24 cellular contexts compared by ENCODE assay signal in the genomic region with DNA sequence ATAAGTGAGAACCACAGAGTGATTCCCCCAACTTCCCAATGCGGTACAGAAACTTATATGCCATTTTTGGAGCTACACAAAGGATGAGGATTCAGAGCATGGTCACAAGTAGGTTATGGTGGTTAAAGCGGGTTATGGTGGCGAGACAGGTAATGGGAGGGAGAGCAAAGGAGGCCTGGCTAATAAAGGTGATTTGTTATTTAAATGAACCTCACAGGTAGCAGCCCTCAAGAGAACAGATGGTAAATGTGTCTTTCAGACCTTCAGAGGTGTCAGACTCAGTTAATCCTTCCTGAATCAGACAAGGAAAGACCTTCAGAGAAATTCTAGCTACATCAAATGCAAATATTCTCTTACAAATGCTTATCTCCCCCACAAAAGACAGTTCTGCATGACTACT.
DNase-seq lines count a peak whose midpoint lies in the region; ATAC-seq, FAIRE-seq and TF ChIP-seq lines count a peak whose summit lies in the region.
"Had no signal": no experiment of that assay in that cellular context is flagged by ENCODE, and none has a peak within 500 bp of the region (broad histone marks: within the 10 kb centered on the region; RNA-seq: fewer than 3 reads in every experiment).

No MANE protein-coding gene starts in this region.

- H3K27ac ChIP-seq in iPS-18a (ENCODE audit: low read length) (peak overlapping the region; percentile 87), neuronal stem cell (replicated peaks; ENCODE audit: low read length) (no peak overlapping the region)
- H3K27ac ChIP-seq: C4-2B, GM23248, SJSA1 had no signal

- no peak overlapping the region for H2AK5ac ChIP-seq in neuronal stem cell (ENCODE audit: low read depth, low read length)

- no peak overlapping the region for H2BK5ac ChIP-seq in neuronal stem cell (ENCODE audit: low read length)

- no peak overlapping the region for H2BK120ac ChIP-seq in neuronal stem cell (ENCODE audit: low read depth, low read length)

- ATAC-seq in WTC11: peak; percentile 85
- ATAC-seq in activated CD8-positive, alpha-beta T cell treated with anti-CD3 and anti-CD28 coated beads, Interleukin-2, amount 10 ng/mL, durations not matched to agents 7 days and 5 days: no peak

- no peak overlapping the region for H4K8ac ChIP-seq in neuronal stem cell (ENCODE audit: low read depth, low read length)

- no peak overlapping the region for H3K4me3 ChIP-seq in H7 (ENCODE audit: insufficient read depth, low read depth, low read length)
- H3K4me3 ChIP-seq in iPS-18a (ENCODE audit: low read length): peak overlapping the region; percentile 32
- no peak overlapping the region for H3K4me3 ChIP-seq in neuronal stem cell (ENCODE audit: low read length in 2 of 2)
- H3K4me3 ChIP-seq: GM23248, SJSA1 had no signal

- no peak overlapping the region for H3K4me2 ChIP-seq in neuronal stem cell (ENCODE audit: insufficient read depth, low read length, poor library complexity, severe bottlenecking)

- H3K79me1 ChIP-seq in neuronal stem cell (ENCODE audit: low read depth, low read length): no peaks in the 10 kb centered on the region

- no peak overlapping the region for H3K14ac ChIP-seq in neuronal stem cell (ENCODE audit: low read length)

- POLR2A ChIA-PET in WTC11 (lab: Charles Lee): no interaction called here
- POLR2A ChIA-PET in activated CD8-positive, alpha-beta T cell treated with anti-CD3 and anti-CD28 coated beads, Interleukin-2, amount 10 ng/mL, durations not matched to agents 7 days and 5 days (lab: Charles Lee): no interaction called here

- no peaks in the 10 kb centered on the region for H3K27me3 ChIP-seq in H7 (ENCODE audit: control insufficient read depth, insufficient read depth, low read length)
- H3K27me3 ChIP-seq in iPS-18a (ENCODE audit: control insufficient read depth, insufficient read depth, low read length): no peaks in the 10 kb centered on the region
- H3K27me3 ChIP-seq in neuronal stem cell (ENCODE audit: control insufficient read depth in 3 of 3, insufficient read depth in 3 of 3, low read depth in 1 of 3, low read length in 3 of 3): no peaks in the 10 kb centered on the region
- H3K27me3 ChIP-seq: SJSA1 had no signal

- H3K9me3 ChIP-seq in iPS-18a (ENCODE audit: control insufficient read depth, low read depth, low read length): peaks cover 6% of the 10 kb centered on the region
- peaks cover 0 to 4% of the 10 kb centered on the region in 2 donors for H3K9me3 ChIP-seq in neuronal stem cell (replicated peaks in 1 of 2; ENCODE audit: control insufficient read depth in 2 of 2, insufficient read depth in 1 of 2, low read depth in 1 of 2, low read length in 2 of 2)
- H3K9me3 ChIP-seq: SJSA1 had no signal

- peaks cover 62% of the 10 kb centered on the region for H3K4me1 Mint-ChIP-seq in WTC11
- H3K4me1 Mint-ChIP-seq in activated CD8-positive, alpha-beta T cell treated with anti-CD3 and anti-CD28 coated beads, Interleukin-2, amount 10 ng/mL, durations not matched to agents 7 days and 5 days (ENCODE audit: low read depth): no peaks in the 10 kb centered on the region
- H3K4me1 Mint-ChIP-seq: CD8-positive, alpha-beta memory T cell had no signal

- no peak overlapping the region for H2BK12ac ChIP-seq in neuronal stem cell (ENCODE audit: low read length)

- CTCF ChIA-PET in WTC11 (lab: Charles Lee): interaction anchor here (1.0 kb wide), 2 partner anchors 11 to 245 kb away, joined by 4 to 5 read pairs; no protein-coding TSS in a partner anchor
- CTCF ChIA-PET in activated CD8-positive, alpha-beta T cell treated with anti-CD3 and anti-CD28 coated beads, Interleukin-2, amount 10 ng/mL, durations not matched to agents 7 days and 5 days (lab: Charles Lee): no interaction called here

- H2BK15ac ChIP-seq in neuronal stem cell (ENCODE audit: low read length): no peak overlapping the region

- H3K27ac Mint-ChIP-seq in WTC11: peak overlapping the region; percentile 94
- no peak overlapping the region for H3K27ac Mint-ChIP-seq in activated CD8-positive, alpha-beta T cell treated with anti-CD3 and anti-CD28 coated beads, Interleukin-2, amount 10 ng/mL, durations not matched to agents 7 days and 5 days
- H3K27ac Mint-ChIP-seq: CD8-positive, alpha-beta memory T cell had no signal

- peaks cover 51% of the 10 kb centered on the region for H3K9me3 Mint-ChIP-seq in WTC11
- H3K9me3 Mint-ChIP-seq in activated CD8-positive, alpha-beta T cell treated with anti-CD3 and anti-CD28 coated beads, Interleukin-2, amount 10 ng/mL, durations not matched to agents 7 days and 5 days (ENCODE audit: insufficient read depth): peaks cover 25% of the 10 kb centered on the region

- no peaks in the 10 kb centered on the region for H3K36me3 ChIP-seq in H7 (replicated peaks; ENCODE audit: control insufficient read depth, insufficient read depth, low read length)
- no peaks in the 10 kb centered on the region for H3K36me3 ChIP-seq in iPS-18a (ENCODE audit: control insufficient read depth, low read depth, low read length)
- H3K36me3 ChIP-seq in neuronal stem cell (replicated peaks in 1 of 2; ENCODE audit: control insufficient read depth in 2 of 2, insufficient read depth in 2 of 2, low read length in 2 of 2): no peaks in the 10 kb centered on the region
- H3K36me3 ChIP-seq: SJSA1 had no signal

- FAIRE-seq in urothelium cell line (lab: Jason Lieb, UNC): no peak
- FAIRE-seq: RCC 7860 had no signal

- H4K91ac ChIP-seq in neuronal stem cell (ENCODE audit: low read depth, low read length, poor library complexity): no peak overlapping the region

- peak; percentile 45 for DNase-seq in H7
- peak; percentile 96 for DNase-seq in NCI-H526 treated with DMSO at 0.1 percent for 48 hours (lab: John Stamatoyannopoulos, UW)
- no peak for DNase-seq in WTC11 (ENCODE audit: low spot score)
- DNase-seq in urothelium cell line (ENCODE audit: low spot score): no peak
- no peak for DNase-seq in GM10266 (ENCODE audit: extremely low spot score)
- no peak for DNase-seq in neuronal stem cell (ENCODE audit: low spot score)
- DNase-seq in activated CD8-positive, alpha-beta T cell treated with anti-CD3 and anti-CD28 coated beads, Interleukin-2, amount 10 ng/mL, durations not matched to agents 7 days and 5 days: no peak
- DNase-seq: Calu3; CD8-positive, alpha-beta memory T cell; DMS153; GF-D8; GM23248; KBM-7; MM.1S; NCI-H1092 treated with DMSO at 0.1 percent for 48 hours; NCI-H1436 treated with DMSO at 0.1 percent for 48 hours; NCI-H2029; NCI-H2227 treated with DMSO at 0.1 percent for 48 hours; NCI-H510A; NCI-H82 had no signal

- H3K23ac ChIP-seq in neuronal stem cell (ENCODE audit: low read depth, low read length, poor library complexity): no peak overlapping the region

- no peak overlapping the region for H3K18ac ChIP-seq in neuronal stem cell (ENCODE audit: low read length)

- H3K36me3 Mint-ChIP-seq in WTC11: peaks cover 51% of the 10 kb centered on the region
- no peaks in the 10 kb centered on the region for H3K36me3 Mint-ChIP-seq in activated CD8-positive, alpha-beta T cell treated with anti-CD3 and anti-CD28 coated beads, Interleukin-2, amount 10 ng/mL, durations not matched to agents 7 days and 5 days (ENCODE audit: low read depth)
- H3K36me3 Mint-ChIP-seq: CD8-positive, alpha-beta memory T cell had no signal

- H3K4me1 ChIP-seq in iPS-18a (ENCODE audit: control insufficient read depth, low read depth, low read length) (peaks cover 31% of the 10 kb centered on the region), neuronal stem cell (ENCODE audit: control insufficient read depth in 2 of 2, insufficient read depth in 1 of 2, low read depth in 1 of 2, low read length in 2 of 2) (peaks cover 0 to 3% of the 10 kb centered on the region in 2 donors)
- H3K4me1 ChIP-seq: SJSA1 had no signal

- no peak overlapping the region for H3K4ac ChIP-seq in neuronal stem cell (ENCODE audit: low read length)

- no peak for TF ChIP-seq CTCF in WTC11 (IDR thresholded peaks at IDR 0.05)
- no peak for TF ChIP-seq CTCF in GM10266 (IDR thresholded peaks at IDR 0.05; ENCODE audit: control insufficient read depth, insufficient read depth, low read depth, missing control alignments)

- H3K9ac ChIP-seq in iPS-18a (ENCODE audit: low read length): no peak overlapping the region
- H3K9ac ChIP-seq in neuronal stem cell (ENCODE audit: low read depth, low read length, poor library complexity): no peak overlapping the region
- H3K9ac ChIP-seq: GM23248 had no signal

- H3K4me3 Mint-ChIP-seq in WTC11: no peak overlapping the region
- H3K4me3 Mint-ChIP-seq in activated CD8-positive, alpha-beta T cell treated with anti-CD3 and anti-CD28 coated beads, Interleukin-2, amount 10 ng/mL, durations not matched to agents 7 days and 5 days: no peak overlapping the region
- H3K4me3 Mint-ChIP-seq: CD8-positive, alpha-beta memory T cell had no signal

- H3K27me3 Mint-ChIP-seq in WTC11 (ENCODE audit: low read depth): no peaks in the 10 kb centered on the region
- no peaks in the 10 kb centered on the region for H3K27me3 Mint-ChIP-seq in activated CD8-positive, alpha-beta T cell treated with anti-CD3 and anti-CD28 coated beads, Interleukin-2, amount 10 ng/mL, durations not matched to agents 7 days and 5 days (ENCODE audit: low read depth)

- no CpG with 5 or more reads among the region's 3 CpGs for WGBS in neuronal stem cell (ENCODE audit: extremely low coverage in 2 of 2, insufficient read length in 2 of 2, insufficient replicate concordance in 1 of 2), 2 donors

- H2AFZ ChIP-seq in neuronal stem cell (ENCODE audit: low read length): no peak overlapping the region
- H2AFZ ChIP-seq: GM23248 had no signal

TF ChIP-seq in WTC11, 78 proteins besides CTCF, POLR2A, EP300 and RAD21:
- TF ChIP-seq NR2C2 (CRISPR knock-in tag; IDR thresholded peaks at IDR 0.05) (no peak), TEAD1 (CRISPR knock-in tag; IDR thresholded peaks at IDR 0.05) (peak; percentile 52; the same call in 1 of the 2 replicates)

Comparison
In these comparisons a context has a peak if more than half of its experiments do, and no peak if none do; other contexts are left out.
1. DNase-seq: peak in H7 (single experiment) and NCI-H526 treated with DMSO at 0.1 percent for 48 hours (single experiment); none in WTC11 (single experiment), urothelium cell line (single experiment), GM10266 (single experiment), neuronal stem cell (single experiment) and activated CD8-positive, alpha-beta T cell treated with anti-CD3 and anti-CD28 coated beads, Interleukin-2, amount 10 ng/mL, durations not matched to agents 7 days and 5 days (single experiment).